27 cellular contexts compared by ENCODE assay signal in genomic region chr16:31325171-31325570, GRCh38. TPM values are rescaled to one million over a fixed set of nuclear protein-coding genes. Genes with fewer than 3 reads are reported as not detected.
DNase-seq lines count a peak whose midpoint lies in the region; ATAC-seq, FAIRE-seq and TF ChIP-seq lines count a peak whose summit lies in the region.
"Had no signal": no experiment of that assay in that cellular context is flagged by ENCODE, and none has a peak within 500 bp of the region (broad histone marks: within the 10 kb centered on the region; RNA-seq: fewer than 3 reads in every experiment).

No MANE protein-coding gene starts in this region.

- H2BK5ac ChIP-seq in H1 (ENCODE audit: low read depth, low read length) = no peak overlapping the region

- H3K36me3 Mint-ChIP-seq in activated naive CD8-positive, alpha-beta T cell treated with anti-CD3 and anti-CD28 coated beads, Interleukin-2, amount 10 ng/mL, durations not matched to agents 7 days and 5 days = peaks cover 33% of the 10 kb centered on the region
- H3K36me3 Mint-ChIP-seq in activated naive CD8-positive, alpha-beta T cell treated with anti-CD3 and anti-CD28 coated beads, Interleukin-2, amount 50 U/mL, for 24 hours (ENCODE audit: low read depth) = peaks cover 15% of the 10 kb centered on the region
- peaks cover 51% of the 10 kb centered on the region for H3K36me3 Mint-ChIP-seq in memory B cell

- H4K5ac ChIP-seq in H1 (ENCODE audit: insufficient read length, low read depth, low read length) = no peak overlapping the region

- no peak overlapping the region for H3K27ac ChIP-seq in H1 (ENCODE audit: low read depth, low read length)
- H3K27ac ChIP-seq in neutrophil = peak overlapping the region; percentile 43
- no peak overlapping the region for H3K27ac ChIP-seq in coronary artery
- H3K27ac ChIP-seq: 22Rv1; A549; BLaER1 treated with 17β-estradiol and CSF1 and Interleukin-3, amounts not matched to agents 10 nM and 100 nM; C4-2B had no signal

- WGBS in H1 (ENCODE audit: extremely low coverage in 1 of 2, insufficient coverage in 1 of 2, insufficient read length in 1 of 2, insufficient replicate concordance in 2 of 2, low coverage in 1 of 2, low lambda C conversion rate in 2 of 2, missing lambda C conversion rate in 1 of 2), 2 experiments = 88% methylated on average over 14 of the region's 16 CpGs; no CpG with 5 or more reads in 1 of the 2 experiments

- peaks cover 0 to 15% (median 5%) of the 10 kb centered on the region in 4 experiments; a peak in 5 of 7 replicates for H3K4me1 ChIP-seq in H1 (replicated peaks in 1 of 4; ENCODE audit: control insufficient read depth in 3 of 4, insufficient read depth in 4 of 4, low read length in 3 of 4)
- H3K4me1 ChIP-seq in neutrophil (ENCODE audit: control insufficient read depth in 1 of 2, insufficient read depth in 1 of 2, low read depth in 1 of 2, low read length in 1 of 2) = no peaks in the 10 kb centered on the region
- H3K4me1 ChIP-seq: A549 had no signal

- H3K36me3 ChIP-seq in H1 (ENCODE audit: control insufficient read depth in 2 of 4, insufficient read depth in 4 of 4, low read length in 3 of 4) = no peaks in the 10 kb centered on the region
- H3K36me3 ChIP-seq in neutrophil = peaks cover 91% of the 10 kb centered on the region

- no peak overlapping the region for H3K56ac ChIP-seq in H1 (replicated peaks; ENCODE audit: insufficient read length, low read depth, low read length)

- H3K9me3 ChIP-seq in H1 (ENCODE audit: insufficient read depth in 2 of 2, low read depth in 1 of 2, low read length in 1 of 2) (peaks cover 4 to 5% of the 10 kb centered on the region in 2 experiments; a peak in 2 of 4 replicates), neutrophil (no peaks in the 10 kb centered on the region)

- no peak overlapping the region for H3K18ac ChIP-seq in H1 (ENCODE audit: extremely low read depth, low read length)

- peaks cover 10% of the 10 kb centered on the region for H3K4me1 Mint-ChIP-seq in activated naive CD8-positive, alpha-beta T cell treated with anti-CD3 and anti-CD28 coated beads, Interleukin-2, amount 10 ng/mL, durations not matched to agents 7 days and 5 days
- no peaks in the 10 kb centered on the region for H3K4me1 Mint-ChIP-seq in activated naive CD8-positive, alpha-beta T cell treated with anti-CD3 and anti-CD28 coated beads, Interleukin-2, amount 50 U/mL, for 24 hours
- H3K4me1 Mint-ChIP-seq in memory B cell = peaks cover 8% of the 10 kb centered on the region
- H3K4me1 Mint-ChIP-seq: B cell had no signal

- no peaks in the 10 kb centered on the region for H3K79me2 ChIP-seq in H1 (ENCODE audit: control insufficient read depth in 1 of 2, insufficient read depth in 2 of 2, low read length in 2 of 2)

- no peak for TF ChIP-seq RAD21 in H1 (IDR thresholded peaks at IDR 0.05 in 1 of 2, conservative IDR thresholded peaks at IDR 0.05 in 1 of 2; ENCODE audit: low read depth in 2 of 2, low read length in 2 of 2)

- no peak overlapping the region for H3K4ac ChIP-seq in H1 (replicated peaks; ENCODE audit: insufficient read length, low read depth, low read length)

- peak overlapping the region; percentile 28; the same call in 1 of the 2 replicates for H4K8ac ChIP-seq in H1 (ENCODE audit: extremely low read depth, insufficient read depth, low read length)

- no peak overlapping the region for H2BK12ac ChIP-seq in H1 (ENCODE audit: low read depth, low read length)

- H3K4me2 ChIP-seq in H1 (ENCODE audit: insufficient read depth in 1 of 2, low read depth in 2 of 2, low read length in 2 of 2) = no peak overlapping the region
- H3K4me2 ChIP-seq: A549; BLaER1 treated with 17β-estradiol and CSF1 and Interleukin-3, amounts not matched to agents 10 nM and 100 nM had no signal

- no peak overlapping the region for H2BK15ac ChIP-seq in H1 (ENCODE audit: low read length)

- no peak overlapping the region for H2BK120ac ChIP-seq in H1 (replicated peaks; ENCODE audit: low read depth, low read length)

- H3K9ac ChIP-seq in H1 (replicated peaks in 1 of 4; ENCODE audit: extremely low read depth in 1 of 4, low read depth in 3 of 4, low read length in 3 of 4) = no peak overlapping the region
- H3K9ac ChIP-seq: BLaER1 treated with 17β-estradiol and CSF1 and Interleukin-3, amounts not matched to agents 10 nM and 100 nM had no signal

- no peak overlapping the region for H2BK20ac ChIP-seq in H1 (ENCODE audit: low read length)

- no peak overlapping the region for H3K14ac ChIP-seq in H1 (ENCODE audit: insufficient read length)

- H3K27ac Mint-ChIP-seq in activated naive CD8-positive, alpha-beta T cell treated with anti-CD3 and anti-CD28 coated beads, Interleukin-2, amount 10 ng/mL, durations not matched to agents 7 days and 5 days = peak overlapping the region; percentile 19
- no peak overlapping the region for H3K27ac Mint-ChIP-seq in activated naive CD8-positive, alpha-beta T cell treated with anti-CD3 and anti-CD28 coated beads, Interleukin-2, amount 50 U/mL, for 24 hours
- peak overlapping the region; percentile 3 for H3K27ac Mint-ChIP-seq in memory B cell
- H3K27ac Mint-ChIP-seq: B cell; CD4-positive, CD25-positive, alpha-beta regulatory T cell had no signal

- POLR2A ChIA-PET in activated naive CD8-positive, alpha-beta T cell treated with anti-CD3 and anti-CD28 coated beads, Interleukin-2, amount 10 ng/mL, durations not matched to agents 7 days and 5 days (lab: Charles Lee) = no interaction called here
- POLR2A ChIA-PET in H1 (lab: Charles Lee; ENCODE audit: partially characterized antibody) = no interaction called here

- H2AFZ ChIP-seq in H1 (ENCODE audit: low read length) = no peak overlapping the region

- H3K79me1 ChIP-seq in H1 (ENCODE audit: low read depth, low read length) = no peaks in the 10 kb centered on the region; the same call in 1 of the 2 replicates

- TF ChIP-seq POLR2A in H1 (IDR thresholded peaks at IDR 0.05; ENCODE audit: control extremely low read depth in 1 of 2, low read depth in 2 of 2, low read length in 2 of 2) (no peak), erythroblast (IDR thresholded peaks at IDR 0.05; ENCODE audit: low read length) (no peak)

- no peak overlapping the region for H2AK5ac ChIP-seq in H1 (ENCODE audit: low read depth, low read length)

- H3K23ac ChIP-seq in H1 (ENCODE audit: insufficient read length) = no peak overlapping the region

- CTCF ChIA-PET in H1 (lab: Charles Lee; ENCODE audit: partially characterized antibody) = no interaction called here

- TF ChIP-seq EP300 in H1 (IDR thresholded peaks at IDR 0.05; ENCODE audit: borderline replicate concordance in 1 of 2, low read depth in 2 of 2, low read length in 2 of 2) = no peak

- TF ChIP-seq CTCF in H1 (IDR thresholded peaks at IDR 0.05; ENCODE audit: control extremely low read depth in 1 of 3, insufficient read depth in 1 of 3, low read depth in 1 of 3, low read length in 3 of 3) (no peak), neutrophil (IDR thresholded peaks at IDR 0.05) (no peak), coronary artery (IDR thresholded peaks at IDR 0.05) (no peak)

- peaks cover 0 to 5% of the 10 kb centered on the region in 2 experiments for H4K20me1 ChIP-seq in H1 (replicated peaks in 1 of 2; ENCODE audit: control insufficient read depth in 1 of 2, insufficient read depth in 2 of 2, low read length in 2 of 2)

- ATAC-seq in activated naive CD8-positive, alpha-beta T cell treated with anti-CD3 and anti-CD28 coated beads, Interleukin-2, amount 10 ng/mL, durations not matched to agents 7 days and 5 days (ENCODE audit: low read depth) = no peak
- ATAC-seq in activated naive CD8-positive, alpha-beta T cell treated with anti-CD3 and anti-CD28 coated beads, Interleukin-2, amount 50 U/mL, for 24 hours = no peak
- ATAC-seq in memory B cell (ENCODE audit: low read depth) (no peak), GM18873 (IDR thresholded peaks at IDR 0.05; ENCODE audit: low FRiP score, unreplicated experiment) (no peak)
- ATAC-seq: A549 had no signal

- no peak overlapping the region for H3K4me3 Mint-ChIP-seq in activated naive CD8-positive, alpha-beta T cell treated with anti-CD3 and anti-CD28 coated beads, Interleukin-2, amount 10 ng/mL, durations not matched to agents 7 days and 5 days
- no peak overlapping the region for H3K4me3 Mint-ChIP-seq in activated naive CD8-positive, alpha-beta T cell treated with anti-CD3 and anti-CD28 coated beads, Interleukin-2, amount 50 U/mL, for 24 hours
- H3K4me3 Mint-ChIP-seq in memory B cell = no peak overlapping the region
- H3K4me3 Mint-ChIP-seq: B cell; CD4-positive, alpha-beta memory T cell; CD4-positive, CD25-positive, alpha-beta regulatory T cell; CD8-positive, alpha-beta memory T cell had no signal

- no peak overlapping the region for H4K91ac ChIP-seq in H1 (replicated peaks; ENCODE audit: insufficient read length, low read length)

- no peak for DNase-seq in activated naive CD8-positive, alpha-beta T cell treated with anti-CD3 and anti-CD28 coated beads, Interleukin-2, amount 10 ng/mL, durations not matched to agents 7 days and 5 days
- DNase-seq in activated naive CD8-positive, alpha-beta T cell treated with anti-CD3 and anti-CD28 coated beads, Interleukin-2, amount 50 U/mL, for 24 hours = no peak
- DNase-seq in H1 (ENCODE audit: low read depth in 1 of 2, low spot score in 2 of 2) (no peak), memory B cell (ENCODE audit: low spot score in 2 of 2) (no peak), erythroblast (lab: John Stamatoyannopoulos, UW) (no peak), coronary artery (ENCODE audit: low spot score) (no peak)
- DNase-seq: AML-193; CD4-positive, alpha-beta memory T cell; CD4-positive, CD25-positive, alpha-beta regulatory T cell; CD8-positive, alpha-beta memory T cell; COR-L47; DMS 273 treated with DMSO at 0.1 percent for 48 hours; DMS153; DMS53; DMS79; DND-41; EL; GDM1 had no signal

- no peak for FAIRE-seq in H1 (lab: Jason Lieb, UNC)
- FAIRE-seq: A549, GM12891 had no signal

- peaks cover 0 to 10% (median 8%) of the 10 kb centered on the region in 4 experiments; a peak in 5 of 7 replicates for H3K27me3 ChIP-seq in H1 (replicated peaks in 1 of 4; ENCODE audit: control insufficient read depth in 3 of 4, extremely low read depth in 1 of 4, insufficient read depth in 3 of 4, low read length in 3 of 4)
- no peaks in the 10 kb centered on the region for H3K27me3 ChIP-seq in neutrophil
- H3K27me3 ChIP-seq: BLaER1 treated with 17β-estradiol and CSF1 and Interleukin-3, amounts not matched to agents 10 nM and 100 nM had no signal

- peaks cover 14% of the 10 kb centered on the region for H3K9me3 Mint-ChIP-seq in activated naive CD8-positive, alpha-beta T cell treated with anti-CD3 and anti-CD28 coated beads, Interleukin-2, amount 10 ng/mL, durations not matched to agents 7 days and 5 days
- H3K9me3 Mint-ChIP-seq in activated naive CD8-positive, alpha-beta T cell treated with anti-CD3 and anti-CD28 coated beads, Interleukin-2, amount 50 U/mL, for 24 hours = peaks cover 12% of the 10 kb centered on the region
- H3K9me3 Mint-ChIP-seq in memory B cell = peaks cover 7% of the 10 kb centered on the region

- peaks cover 7% of the 10 kb centered on the region for H3K27me3 Mint-ChIP-seq in activated naive CD8-positive, alpha-beta T cell treated with anti-CD3 and anti-CD28 coated beads, Interleukin-2, amount 10 ng/mL, durations not matched to agents 7 days and 5 days
- peaks cover under 1% of the 10 kb centered on the region for H3K27me3 Mint-ChIP-seq in activated naive CD8-positive, alpha-beta T cell treated with anti-CD3 and anti-CD28 coated beads, Interleukin-2, amount 50 U/mL, for 24 hours
- no peaks in the 10 kb centered on the region for H3K27me3 Mint-ChIP-seq in memory B cell
- H3K27me3 Mint-ChIP-seq: B cell had no signal

- peaks cover 6% of the 10 kb centered on the region for H3K23me2 ChIP-seq in H1 (ENCODE audit: low read depth, low read length)

- H3K4me3 ChIP-seq in H1 (ENCODE audit: extremely low read depth in 1 of 4, insufficient read depth in 2 of 4, low read depth in 3 of 4, low read length in 4 of 4) = no peak overlapping the region
- no peak overlapping the region for H3K4me3 ChIP-seq in neutrophil (ENCODE audit: low read depth in 1 of 2, low read length in 1 of 2)
- no peak overlapping the region for H3K4me3 ChIP-seq in coronary artery
- H3K4me3 ChIP-seq: A549; BLaER1 treated with 17β-estradiol and CSF1 and Interleukin-3, amounts not matched to agents 10 nM and 100 nM had no signal

RNA-seq across cellular contexts. Expression of gene ITGAX, which starts 29.8 kb away (rescaled TPM):
- total RNA-seq in activated naive CD8-positive, alpha-beta T cell treated with anti-CD3 and anti-CD28 coated beads, Interleukin-2, amount 10 ng/mL, durations not matched to agents 7 days and 5 days = 10 to 100 TPM; 26.4 to 26.7 TPM
- total RNA-seq in H1 (2021; fragmentation: NEBNext Ultra II Directional; extraction: Animal tissue kit (Norgen Biotek cat#: 25700)) = not detected in 2 replicates
- polyA plus RNA-seq in H1 (2011; rRNA removed) = 0.13 and 0.30 TPM in 2 replicates
- polyA plus RNA-seq in H1 (2011; cell fraction: cytosol; rRNA removed) = 0.09 TPM
- 0.30 TPM for polyA plus RNA-seq in H1 (2011; cell fraction: nucleus; rRNA removed)
- polyA plus RNA-seq in H1 (2012, experiment 1 of 2) = 0.14 to 0.74 TPM (median 0.30 TPM) in 4 replicates
- 0.12 TPM for polyA plus RNA-seq in H1 (2012, experiment 2 of 2)
- polyA plus RNA-seq in H1 (2013, experiment 1 of 2) = 0.14 TPM
- polyA plus RNA-seq in H1 (2013, experiment 2 of 2) = 0.11 TPM
- 0.46 TPM in 1 of 2 replicates, not detected in the other for polyA minus RNA-seq in H1 (2011; rRNA and poly(A)+ RNA removed)
- polyA minus RNA-seq in H1 (2011; cell fraction: cytosol; rRNA and poly(A)+ RNA removed) = 0.59 TPM
- 0.30 TPM for polyA minus RNA-seq in H1 (2011; cell fraction: nucleus; rRNA and poly(A)+ RNA removed)
- polyA plus RNA-seq: BJ had no signal

Comparison
In these comparisons a context has a peak if more than half of its experiments do, and no peak if none do; other contexts are left out.
1. RNA of gene ITGAX, which starts 29.8 kb away (total RNA-seq): 26.4 to 26.7 TPM in activated naive CD8-positive, alpha-beta T cell treated with anti-CD3 and anti-CD28 coated beads, Interleukin-2, amount 10 ng/mL, durations not matched to agents 7 days and 5 days; not detected in H1; every median in the first group is over 10 times any median in the second.